ENCODE assay signal across 1 cellular context in the genomic region with DNA sequence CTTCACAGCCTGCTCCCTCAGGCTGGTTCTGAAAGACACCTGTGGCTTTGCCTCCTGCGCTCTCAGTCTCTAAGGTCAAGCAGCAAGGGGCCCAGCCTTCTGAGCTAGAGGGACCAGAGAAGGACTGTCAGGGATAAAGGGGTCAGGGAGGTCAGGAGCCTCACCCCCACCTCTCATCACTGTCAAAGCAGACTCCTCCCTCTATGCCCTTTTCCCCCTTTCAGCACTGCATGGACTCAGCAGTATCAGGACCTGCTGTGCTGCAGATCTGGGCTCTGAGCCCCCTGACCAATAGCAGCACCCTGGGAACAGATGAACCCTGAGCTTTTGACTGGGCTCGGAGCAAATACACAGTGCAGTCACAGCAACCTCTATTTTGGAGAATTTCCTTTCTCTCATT.
TF ChIP-seq lines count a peak whose summit lies in the region.

No MANE protein-coding gene starts in this region.

TF ChIP-seq in neural cell, 6 proteins besides CTCF, POLR2A, EP300 and RAD21:
- TF ChIP-seq EZH2 (IDR thresholded peaks at IDR 0.05; ENCODE audit: borderline replicate concordance, insufficient read depth, low read length, poor library complexity, severe bottlenecking) = no peak
- TF ChIP-seq, protein P1, sequence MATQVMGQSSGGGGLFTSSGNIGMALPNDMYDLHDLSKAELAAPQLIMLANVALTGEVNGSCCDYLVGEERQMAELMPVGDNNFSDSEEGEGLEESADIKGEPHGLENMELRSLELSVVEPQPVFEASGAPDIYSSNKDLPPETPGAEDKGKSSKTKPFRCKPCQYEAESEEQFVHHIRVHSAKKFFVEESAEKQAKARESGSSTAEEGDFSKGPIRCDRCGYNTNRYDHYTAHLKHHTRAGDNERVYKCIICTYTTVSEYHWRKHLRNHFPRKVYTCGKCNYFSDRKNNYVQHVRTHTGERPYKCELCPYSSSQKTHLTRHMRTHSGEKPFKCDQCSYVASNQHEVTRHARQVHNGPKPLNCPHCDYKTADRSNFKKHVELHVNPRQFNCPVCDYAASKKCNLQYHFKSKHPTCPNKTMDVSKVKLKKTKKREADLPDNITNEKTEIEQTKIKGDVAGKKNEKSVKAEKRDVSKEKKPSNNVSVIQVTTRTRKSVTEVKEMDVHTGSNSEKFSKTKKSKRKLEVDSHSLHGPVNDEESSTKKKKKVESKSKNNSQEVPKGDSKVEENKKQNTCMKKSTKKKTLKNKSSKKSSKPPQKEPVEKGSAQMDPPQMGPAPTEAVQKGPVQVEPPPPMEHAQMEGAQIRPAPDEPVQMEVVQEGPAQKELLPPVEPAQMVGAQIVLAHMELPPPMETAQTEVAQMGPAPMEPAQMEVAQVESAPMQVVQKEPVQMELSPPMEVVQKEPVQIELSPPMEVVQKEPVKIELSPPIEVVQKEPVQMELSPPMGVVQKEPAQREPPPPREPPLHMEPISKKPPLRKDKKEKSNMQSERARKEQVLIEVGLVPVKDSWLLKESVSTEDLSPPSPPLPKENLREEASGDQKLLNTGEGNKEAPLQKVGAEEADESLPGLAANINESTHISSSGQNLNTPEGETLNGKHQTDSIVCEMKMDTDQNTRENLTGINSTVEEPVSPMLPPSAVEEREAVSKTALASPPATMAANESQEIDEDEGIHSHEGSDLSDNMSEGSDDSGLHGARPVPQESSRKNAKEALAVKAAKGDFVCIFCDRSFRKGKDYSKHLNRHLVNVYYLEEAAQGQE (IDR thresholded peaks at IDR 0.05; ENCODE audit: borderline replicate concordance) = no peak
- no peak for TF ChIP-seq POLR2AphosphoS5 (IDR thresholded peaks at IDR 0.05)
- no peak for TF ChIP-seq SMC3 (conservative IDR thresholded peaks at IDR 0.05; ENCODE audit: poor library complexity)
- no peak for TF ChIP-seq MXI1 (conservative IDR thresholded peaks at IDR 0.05; ENCODE audit: poor library complexity, severe bottlenecking)
- no peak for TF ChIP-seq TAF1 (IDR thresholded peaks at IDR 0.05; ENCODE audit: low read depth)
